2 cellular contexts compared by ENCODE assay signal in the genomic region with DNA sequence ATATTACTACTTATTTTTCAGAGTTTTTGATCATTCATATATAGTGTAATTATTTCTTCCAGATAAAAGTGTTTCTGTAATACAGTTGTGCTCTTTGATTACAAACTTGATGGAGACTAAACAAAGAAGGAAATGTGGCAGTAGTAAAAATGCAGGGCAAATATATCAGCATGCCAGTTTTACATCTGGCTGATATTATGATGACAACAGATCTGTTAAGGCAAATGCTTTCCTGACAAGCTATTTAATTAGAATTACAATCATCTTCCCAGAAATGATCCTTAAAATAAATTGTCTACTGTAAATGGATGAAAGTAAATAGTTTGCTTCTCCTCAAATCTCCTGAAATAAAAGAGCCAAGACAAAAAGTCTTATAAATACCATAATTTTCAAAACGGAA.
TF ChIP-seq lines count a peak whose summit lies in the region.

No MANE protein-coding gene starts in this region.

TF ChIP-seq in SK-N-SH treated with all-trans-retinoic acid at 6 μM for 48 hours, 23 proteins besides CTCF, POLR2A, EP300 and RAD21 (continued from another document):
- TF ChIP-seq, protein P1, sequence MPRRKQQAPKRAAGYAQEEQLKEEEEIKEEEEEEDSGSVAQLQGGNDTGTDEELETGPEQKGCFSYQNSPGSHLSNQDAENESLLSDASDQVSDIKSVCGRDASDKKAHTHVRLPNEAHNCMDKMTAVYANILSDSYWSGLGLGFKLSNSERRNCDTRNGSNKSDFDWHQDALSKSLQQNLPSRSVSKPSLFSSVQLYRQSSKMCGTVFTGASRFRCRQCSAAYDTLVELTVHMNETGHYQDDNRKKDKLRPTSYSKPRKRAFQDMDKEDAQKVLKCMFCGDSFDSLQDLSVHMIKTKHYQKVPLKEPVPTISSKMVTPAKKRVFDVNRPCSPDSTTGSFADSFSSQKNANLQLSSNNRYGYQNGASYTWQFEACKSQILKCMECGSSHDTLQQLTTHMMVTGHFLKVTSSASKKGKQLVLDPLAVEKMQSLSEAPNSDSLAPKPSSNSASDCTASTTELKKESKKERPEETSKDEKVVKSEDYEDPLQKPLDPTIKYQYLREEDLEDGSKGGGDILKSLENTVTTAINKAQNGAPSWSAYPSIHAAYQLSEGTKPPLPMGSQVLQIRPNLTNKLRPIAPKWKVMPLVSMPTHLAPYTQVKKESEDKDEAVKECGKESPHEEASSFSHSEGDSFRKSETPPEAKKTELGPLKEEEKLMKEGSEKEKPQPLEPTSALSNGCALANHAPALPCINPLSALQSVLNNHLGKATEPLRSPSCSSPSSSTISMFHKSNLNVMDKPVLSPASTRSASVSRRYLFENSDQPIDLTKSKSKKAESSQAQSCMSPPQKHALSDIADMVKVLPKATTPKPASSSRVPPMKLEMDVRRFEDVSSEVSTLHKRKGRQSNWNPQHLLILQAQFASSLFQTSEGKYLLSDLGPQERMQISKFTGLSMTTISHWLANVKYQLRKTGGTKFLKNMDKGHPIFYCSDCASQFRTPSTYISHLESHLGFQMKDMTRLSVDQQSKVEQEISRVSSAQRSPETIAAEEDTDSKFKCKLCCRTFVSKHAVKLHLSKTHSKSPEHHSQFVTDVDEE (CRISPR knock-in tag; IDR thresholded peaks at IDR 0.05): no peak
- TF ChIP-seq ISL1 (CRISPR knock-in tag; IDR thresholded peaks at IDR 0.05) (no peak; the same call in 1 of the 2 replicates), ZFP30 (CRISPR knock-in tag; IDR thresholded peaks at IDR 0.05) (no peak), ZNF70 (CRISPR knock-in tag; IDR thresholded peaks at IDR 0.05) (no peak), TCF4 (CRISPR knock-in tag; IDR thresholded peaks at IDR 0.05; ENCODE audit: borderline replicate concordance) (no peak; the same call in 1 of the 2 replicates), ZNF565 (CRISPR knock-in tag; conservative IDR thresholded peaks at IDR 0.05; ENCODE audit: low read depth) (no peak), RARB (CRISPR knock-in tag; IDR thresholded peaks at IDR 0.05) (no peak), ZC3H10 (CRISPR knock-in tag; IDR thresholded peaks at IDR 0.05) (no peak), PPARA (CRISPR knock-in tag; IDR thresholded peaks at IDR 0.05; ENCODE audit: borderline replicate concordance) (no peak)
- TF ChIP-seq, protein P2, sequence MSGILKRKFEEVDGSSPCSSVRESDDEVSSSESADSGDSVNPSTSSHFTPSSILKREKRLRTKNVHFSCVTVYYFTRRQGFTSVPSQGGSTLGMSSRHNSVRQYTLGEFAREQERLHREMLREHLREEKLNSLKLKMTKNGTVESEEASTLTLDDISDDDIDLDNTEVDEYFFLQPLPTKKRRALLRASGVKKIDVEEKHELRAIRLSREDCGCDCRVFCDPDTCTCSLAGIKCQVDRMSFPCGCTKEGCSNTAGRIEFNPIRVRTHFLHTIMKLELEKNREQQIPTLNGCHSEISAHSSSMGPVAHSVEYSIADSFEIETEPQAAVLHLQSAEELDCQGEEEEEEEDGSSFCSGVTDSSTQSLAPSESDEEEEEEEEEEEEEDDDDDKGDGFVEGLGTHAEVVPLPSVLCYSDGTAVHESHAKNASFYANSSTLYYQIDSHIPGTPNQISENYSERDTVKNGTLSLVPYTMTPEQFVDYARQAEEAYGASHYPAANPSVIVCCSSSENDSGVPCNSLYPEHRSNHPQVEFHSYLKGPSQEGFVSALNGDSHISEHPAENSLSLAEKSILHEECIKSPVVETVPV (CRISPR knock-in tag; IDR thresholded peaks at IDR 0.05): no peak
- TF ChIP-seq, protein P3, sequence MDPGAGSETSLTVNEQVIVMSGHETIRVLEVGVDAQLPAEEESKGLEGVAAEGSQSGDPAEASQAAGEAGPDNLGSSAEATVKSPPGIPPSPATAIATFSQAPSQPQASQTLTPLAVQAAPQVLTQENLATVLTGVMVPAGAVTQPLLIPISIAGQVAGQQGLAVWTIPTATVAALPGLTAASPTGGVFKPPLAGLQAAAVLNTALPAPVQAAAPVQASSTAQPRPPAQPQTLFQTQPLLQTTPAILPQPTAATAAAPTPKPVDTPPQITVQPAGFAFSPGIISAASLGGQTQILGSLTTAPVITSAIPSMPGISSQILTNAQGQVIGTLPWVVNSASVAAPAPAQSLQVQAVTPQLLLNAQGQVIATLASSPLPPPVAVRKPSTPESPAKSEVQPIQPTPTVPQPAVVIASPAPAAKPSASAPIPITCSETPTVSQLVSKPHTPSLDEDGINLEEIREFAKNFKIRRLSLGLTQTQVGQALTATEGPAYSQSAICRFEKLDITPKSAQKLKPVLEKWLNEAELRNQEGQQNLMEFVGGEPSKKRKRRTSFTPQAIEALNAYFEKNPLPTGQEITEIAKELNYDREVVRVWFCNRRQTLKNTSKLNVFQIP (CRISPR knock-in tag; IDR thresholded peaks at IDR 0.05; ENCODE audit: borderline replicate concordance, low read depth): no peak

TF ChIP-seq in neural cell, 6 proteins besides CTCF, POLR2A, EP300 and RAD21 (continued from another document):
- TF ChIP-seq, protein P4, sequence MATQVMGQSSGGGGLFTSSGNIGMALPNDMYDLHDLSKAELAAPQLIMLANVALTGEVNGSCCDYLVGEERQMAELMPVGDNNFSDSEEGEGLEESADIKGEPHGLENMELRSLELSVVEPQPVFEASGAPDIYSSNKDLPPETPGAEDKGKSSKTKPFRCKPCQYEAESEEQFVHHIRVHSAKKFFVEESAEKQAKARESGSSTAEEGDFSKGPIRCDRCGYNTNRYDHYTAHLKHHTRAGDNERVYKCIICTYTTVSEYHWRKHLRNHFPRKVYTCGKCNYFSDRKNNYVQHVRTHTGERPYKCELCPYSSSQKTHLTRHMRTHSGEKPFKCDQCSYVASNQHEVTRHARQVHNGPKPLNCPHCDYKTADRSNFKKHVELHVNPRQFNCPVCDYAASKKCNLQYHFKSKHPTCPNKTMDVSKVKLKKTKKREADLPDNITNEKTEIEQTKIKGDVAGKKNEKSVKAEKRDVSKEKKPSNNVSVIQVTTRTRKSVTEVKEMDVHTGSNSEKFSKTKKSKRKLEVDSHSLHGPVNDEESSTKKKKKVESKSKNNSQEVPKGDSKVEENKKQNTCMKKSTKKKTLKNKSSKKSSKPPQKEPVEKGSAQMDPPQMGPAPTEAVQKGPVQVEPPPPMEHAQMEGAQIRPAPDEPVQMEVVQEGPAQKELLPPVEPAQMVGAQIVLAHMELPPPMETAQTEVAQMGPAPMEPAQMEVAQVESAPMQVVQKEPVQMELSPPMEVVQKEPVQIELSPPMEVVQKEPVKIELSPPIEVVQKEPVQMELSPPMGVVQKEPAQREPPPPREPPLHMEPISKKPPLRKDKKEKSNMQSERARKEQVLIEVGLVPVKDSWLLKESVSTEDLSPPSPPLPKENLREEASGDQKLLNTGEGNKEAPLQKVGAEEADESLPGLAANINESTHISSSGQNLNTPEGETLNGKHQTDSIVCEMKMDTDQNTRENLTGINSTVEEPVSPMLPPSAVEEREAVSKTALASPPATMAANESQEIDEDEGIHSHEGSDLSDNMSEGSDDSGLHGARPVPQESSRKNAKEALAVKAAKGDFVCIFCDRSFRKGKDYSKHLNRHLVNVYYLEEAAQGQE (IDR thresholded peaks at IDR 0.05; ENCODE audit: borderline replicate concordance): no peak
TF ChIP-seq in neural cell: peak in this region for 0.
